Comparison of ENCODE assay signal across 25 cellular contexts in genomic region chr9:21766096-21766495, GRCh38. TPM values are rescaled to one million over a fixed set of nuclear protein-coding genes. Genes with fewer than 3 reads are reported as not detected.
DNase-seq lines count a peak whose midpoint lies in the region; TF ChIP-seq lines count a peak whose summit lies in the region.
"Had no signal": no experiment of that assay in that cellular context is flagged by ENCODE, and none has a peak within 500 bp of the region (broad histone marks: within the 10 kb centered on the region; RNA-seq: fewer than 3 reads in every experiment).

No MANE protein-coding gene starts in this region.

- intact Hi-C loops in thyroid gland (cut with DNase I) = no loop called here

- H3K4me3 Mint-ChIP-seq in neural crest cell = peak overlapping the region; percentile 56
- H3K4me3 Mint-ChIP-seq: CD14-positive monocyte; CD4-positive, alpha-beta memory T cell; CD4-positive, CD25-positive, alpha-beta regulatory T cell; CD8-positive, alpha-beta memory T cell had no signal

- peaks cover 25% of the 10 kb centered on the region for H3K4me1 Mint-ChIP-seq in neural crest cell

- H3K36me3 Mint-ChIP-seq in neural crest cell (ENCODE audit: low read depth) = peaks cover 3% of the 10 kb centered on the region
- H3K36me3 Mint-ChIP-seq: CD14-positive monocyte; CD4-positive, CD25-positive, alpha-beta regulatory T cell had no signal

- H3K9me3 Mint-ChIP-seq in neural crest cell = peaks cover 5% of the 10 kb centered on the region
- H3K9me3 Mint-ChIP-seq: CD4-positive, CD25-positive, alpha-beta regulatory T cell; CD8-positive, alpha-beta memory T cell had no signal

- no peak overlapping the region for H3K27ac Mint-ChIP-seq in neural crest cell (ENCODE audit: unreplicated experiment)
- H3K27ac Mint-ChIP-seq: CD14-positive monocyte; CD4-positive, alpha-beta memory T cell; CD4-positive, CD25-positive, alpha-beta regulatory T cell; CD8-positive, alpha-beta memory T cell had no signal

- H3K27me3 ChIP-seq in thyroid gland = no peaks in the 10 kb centered on the region
- H3K27me3 ChIP-seq: BLaER1 had no signal

- H3K27me3 Mint-ChIP-seq in neural crest cell (ENCODE audit: low read depth) = no peaks in the 10 kb centered on the region

- no peaks in the 10 kb centered on the region for H3K36me3 ChIP-seq in thyroid gland
- H3K36me3 ChIP-seq: BE2C, BLaER1 had no signal

- TF ChIP-seq POLR2A in thyroid gland (IDR thresholded peaks at IDR 0.05) = no peak

- H3K4me3 ChIP-seq in thyroid gland (replicated peaks in 1 of 3) = no peak overlapping the region
- H3K4me3 ChIP-seq: BLaER1, GM12878 had no signal

- no peaks in the 10 kb centered on the region for H3K4me1 ChIP-seq in thyroid gland
- H3K4me1 ChIP-seq: BE2C had no signal

- H3K9me3 ChIP-seq in thyroid gland = no peaks in the 10 kb centered on the region
- H3K9me3 ChIP-seq: BE2C had no signal

- no peak overlapping the region for H3K27ac ChIP-seq in thyroid gland
- H3K27ac ChIP-seq: BLaER1 had no signal

- no peak for TF ChIP-seq CTCF in neural crest cell (conservative IDR thresholded peaks at IDR 0.05)
- no peak for TF ChIP-seq CTCF in thyroid gland (IDR thresholded peaks at IDR 0.05)

- DNase-seq in COLO829 (ENCODE audit: low spot score) = peak; percentile 79
- peak; percentile 51 for DNase-seq in HT-29 (ENCODE audit: low spot score)
- no peak for DNase-seq in neural crest cell (ENCODE audit: low read depth, low spot score)
- no peak for DNase-seq in COLO668 (lab: John Stamatoyannopoulos, UW; ENCODE audit: unreplicated experiment)
- no peak for DNase-seq in thyroid gland
- no peak for DNase-seq in NCI-H1694 treated with DMSO at 0.1 percent for 48 hours (lab: John Stamatoyannopoulos, UW)
- DNase-seq: 8988T; ACHN; BE2C; C1 segment of cervical spinal cord; CD4-positive, alpha-beta memory T cell; CD4-positive, CD25-positive, alpha-beta regulatory T cell; CD8-positive, alpha-beta memory T cell; COR-L47; DMS 273 treated with DMSO at 0.1 percent for 48 hours; DMS153; DMS53; DMS79; DND-41; EL; GDM1 had no signal

- 49 to 51% methylated on average over 2 of the region's 2 CpGs for WGBS in thyroid gland, 2 donors

RNA-seq across cellular contexts. Expression of gene MTAP, which starts 36.3 kb away (rescaled TPM):
- 61.9 and 63.5 TPM in 2 replicates for total RNA-seq in HT-29 (2014; rRNA removed; shearing (Covaris generic))
- 90.1 and 106 TPM in 2 replicates for total RNA-seq in neural crest cell
- 10 to 100 TPM; 17.1 to 24.2 (median 19.1) TPM for total RNA-seq in thyroid gland
- total RNA-seq: Daoy had no signal

Comparison
In these comparisons a context has a peak if more than half of its experiments do, and no peak if none do; other contexts are left out.
1. DNase-seq: peak in COLO829 (single experiment) and HT-29 (single experiment); none in neural crest cell (single experiment), COLO668 (single experiment), thyroid gland (0 of 2) and NCI-H1694 treated with DMSO at 0.1 percent for 48 hours (single experiment).